Comparison of ENCODE assay signal across 16 cellular contexts in the genomic region with DNA sequence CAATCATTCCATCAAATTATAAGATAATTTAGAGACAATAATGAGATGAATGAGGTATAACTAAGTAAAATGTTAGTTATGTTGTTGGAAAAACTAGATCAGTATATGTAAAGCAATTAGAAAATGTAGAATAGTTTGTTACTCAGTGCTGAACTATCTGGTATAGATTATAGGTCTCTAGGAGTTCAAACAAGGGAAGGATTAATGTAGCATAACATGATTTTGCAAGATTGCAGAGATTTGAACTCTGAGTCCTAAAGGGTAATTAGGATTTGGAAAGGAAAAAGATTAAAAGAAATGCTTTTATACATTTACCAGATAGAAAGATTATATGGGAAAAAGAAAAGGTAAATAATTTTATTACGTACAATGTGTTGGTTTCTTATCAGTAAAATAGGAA.
DNase-seq lines count a peak whose midpoint lies in the region; ATAC-seq, FAIRE-seq and TF ChIP-seq lines count a peak whose summit lies in the region.
"Had no signal": no experiment of that assay in that cellular context is flagged by ENCODE, and none has a peak within 500 bp of the region (broad histone marks: within the 10 kb centered on the region; RNA-seq: fewer than 3 reads in every experiment).

No MANE protein-coding gene starts in this region.

- TF ChIP-seq CTCF in D721Med (IDR thresholded peaks at IDR 0.05; ENCODE audit: insufficient read depth, missing control alignments) (no peak), VCaP (conservative IDR thresholded peaks at IDR 0.05) (no peak), brain microvascular endothelial cell (IDR thresholded peaks at IDR 0.05; ENCODE audit: low read depth, low read length, missing control alignments) (no peak)

- DNase-seq in D721Med (ENCODE audit: insufficient read length, low spot score), result no peak
- DNase-seq in left lobe of liver (ENCODE audit: low spot score), result no peak
- peak; percentile 62 for DNase-seq in renal cortical epithelial cell (ENCODE audit: low read depth)
- no peak for DNase-seq in SK-N-DZ (ENCODE audit: low spot score)
- no peak for DNase-seq in brain microvascular endothelial cell
- no peak for DNase-seq in GM12891 (ENCODE audit: insufficient read length, low spot score)
- DNase-seq: BE2C; CD4-positive, alpha-beta memory T cell; COR-L47; HCEC 1CT had no signal

- FAIRE-seq in D721Med (lab: Jason Lieb, UNC) (peak; percentile 73), GM12891 (lab: Jason Lieb, UNC) (no peak)
- FAIRE-seq: GM12892, GM19239, H1 had no signal

- H3K4me3 ChIP-seq in brain microvascular endothelial cell (ENCODE audit: low read depth, low read length), result no peak overlapping the region

- no peak for TF ChIP-seq POLR2A in GM12891 (IDR thresholded peaks at IDR 0.05; ENCODE audit: low read depth, low read length)

- ATAC-seq in left lobe of liver, result peak; percentile 51

- no peaks in the 10 kb centered on the region for H3K27me3 ChIP-seq in brain microvascular endothelial cell (replicated peaks)
- H3K27me3 ChIP-seq: BE2C had no signal

- no peaks in the 10 kb centered on the region for H3K36me3 ChIP-seq in brain microvascular endothelial cell (replicated peaks)
- H3K36me3 ChIP-seq: BE2C had no signal

- in situ Hi-C loops in brain microvascular endothelial cell (cut with HindIII; ENCODE audit: low pct_ligation_motif_present, low sequenced_read_pairs), result no loop called here

- H3K27ac ChIP-seq in VCaP, result peak overlapping the region; percentile 0; the same call in 1 of the 2 replicates
- no peak overlapping the region for H3K27ac ChIP-seq in brain microvascular endothelial cell
- H3K27ac ChIP-seq: C4-2B, KMS-11 had no signal

TF ChIP-seq in GM12891, 5 proteins besides CTCF, POLR2A, EP300 and RAD21:
- TF ChIP-seq SPI1 (IDR thresholded peaks at IDR 0.05; ENCODE audit: low read depth, low read length), result no peak
- no peak for TF ChIP-seq TAF1 (IDR thresholded peaks at IDR 0.05; ENCODE audit: low read depth, low read length)
- no peak for TF ChIP-seq POU2F2 (IDR thresholded peaks at IDR 0.05; ENCODE audit: low read depth, low read length)
- TF ChIP-seq PAX5 (IDR thresholded peaks at IDR 0.05; ENCODE audit: insufficient read depth, low read length, severe bottlenecking), result no peak
